21 cellular contexts compared by ENCODE assay signal in genomic region chr3:123821920-123822319, GRCh38.
DNase-seq lines count a peak whose midpoint lies in the region; ATAC-seq, FAIRE-seq and TF ChIP-seq lines count a peak whose summit lies in the region.
"Had no signal": no experiment of that assay in that cellular context is flagged by ENCODE, and none has a peak within 500 bp of the region (broad histone marks: within the 10 kb centered on the region; RNA-seq: fewer than 3 reads in every experiment).

No MANE protein-coding gene starts in this region.

- no peak for DNase-seq in SK-N-SH
- DNase-seq in OCI-M1 (lab: John Stamatoyannopoulos, UW) = peak; percentile 3
- DNase-seq in K562 (ENCODE audit: extremely low read depth in 1 of 4, low spot score in 3 of 4) = no peak
- no peak for DNase-seq in tibial artery
- DNase-seq in NOMO-1 treated with DMSO at 0.1 percent for 48 hours (lab: John Stamatoyannopoulos, UW; ENCODE audit: unreplicated experiment) = no peak
- DNase-seq: AML-193; Caco-2; CD4-positive, alpha-beta T cell; HCEC 1CT had no signal

- H3K36me3 ChIP-seq in SK-N-SH (replicated peaks in 1 of 2; ENCODE audit: control insufficient read depth in 1 of 2, insufficient read depth in 2 of 2, low read length in 1 of 2) (peaks cover 43 to 86% of the 10 kb centered on the region in 2 experiments), K562 (ENCODE audit: control insufficient read depth, insufficient read depth, low read length) (no peaks in the 10 kb centered on the region), tibial artery (peaks cover 0 to 13% (median 7%) of the 10 kb centered on the region in 3 donors)

- H4K20me1 ChIP-seq in SK-N-SH (ENCODE audit: insufficient read depth) (no peaks in the 10 kb centered on the region), K562 (replicated peaks; ENCODE audit: control insufficient read depth, insufficient read depth, low read length) (no peaks in the 10 kb centered on the region)

- no peak for TF ChIP-seq POLR2A in K562 (conservative IDR thresholded peaks at IDR 0.05)

- WGBS in SK-N-SH (ENCODE audit: low lambda C conversion rate) = 97% methylated on average over 1 of the region's 1 CpG
- WGBS in K562 (ENCODE audit: insufficient coverage, low coverage, missing lambda C conversion rate) = 0% methylated on average over 1 of the region's 1 CpG

- TF ChIP-seq RAD21 in SK-N-SH (IDR thresholded peaks at IDR 0.05; ENCODE audit: low read length) (no peak), K562 (CRISPR knock-in tag; conservative IDR thresholded peaks at IDR 0.05 in 1 of 2, IDR thresholded peaks at IDR 0.05 in 1 of 2) (no peak)

- FAIRE-seq in K562 (lab: Jason Lieb, UNC) = no peak
- FAIRE-seq: A549, D721Med, G401.6, GM12891, H54, HTR-8/SVneo had no signal

- no peaks in the 10 kb centered on the region for H3K27me3 ChIP-seq in SK-N-SH (ENCODE audit: insufficient read depth)
- no peaks in the 10 kb centered on the region for H3K27me3 ChIP-seq in K562 (ENCODE audit: control insufficient read depth in 2 of 2, insufficient read depth in 2 of 2, low read length in 2 of 2)
- H3K27me3 ChIP-seq in tibial artery = no peaks in the 10 kb centered on the region

- no peak overlapping the region for H3K4me2 ChIP-seq in SK-N-SH
- H3K4me2 ChIP-seq in K562 (ENCODE audit: insufficient read depth, low read length) = no peak overlapping the region
- H3K4me2 ChIP-seq: A549, GM23338 had no signal

- TF ChIP-seq CTCF in SK-N-SH (IDR thresholded peaks at IDR 0.05) = no peak
- no peak for TF ChIP-seq CTCF in K562 (IDR thresholded peaks at IDR 0.05 in 2 of 3, conservative IDR thresholded peaks at IDR 0.05 in 1 of 3; ENCODE audit: insufficient read depth in 2 of 3, low read depth in 1 of 3, low read length in 3 of 3)
- no peak for TF ChIP-seq CTCF in tibial artery (IDR thresholded peaks at IDR 0.05)

- H2AFZ ChIP-seq in SK-N-SH (ENCODE audit: low read depth) = no peak overlapping the region
- H2AFZ ChIP-seq in K562 (ENCODE audit: low read depth, low read length) = no peak overlapping the region
- H2AFZ ChIP-seq: GM23338 had no signal

- H3K79me2 ChIP-seq in SK-N-SH (ENCODE audit: insufficient read depth) (peaks cover 66% of the 10 kb centered on the region), K562 (ENCODE audit: control insufficient read depth, insufficient read depth, low read length) (no peaks in the 10 kb centered on the region)

- H3K9ac ChIP-seq in SK-N-SH (no peak overlapping the region), K562 (ENCODE audit: insufficient read depth in 1 of 2, low read depth in 2 of 2, low read length in 2 of 2) (no peak overlapping the region)

- H3K9me3 ChIP-seq in SK-N-SH (peaks cover 3% of the 10 kb centered on the region), K562 (replicated peaks; ENCODE audit: control insufficient read depth, insufficient read depth, low read depth, low read length) (no peaks in the 10 kb centered on the region), tibial artery (peaks cover 0 to 7% (median 0%) of the 10 kb centered on the region in 3 donors)

- BruUV-seq in K562 (replicated peaks; lab: Mats Ljungman, UMichigan) = no TSS peak

- TF ChIP-seq EP300 in SK-N-SH (IDR thresholded peaks at IDR 0.05; ENCODE audit: borderline replicate concordance in 1 of 2, low read depth in 1 of 2, low read length in 1 of 2) (no peak), K562 (IDR thresholded peaks at IDR 0.05; ENCODE audit: low read length) (no peak)

- intact Hi-C loops in K562 (cut with micrococcal nuclease) = no loop called here
- intact Hi-C loops in tibial artery (cut with DNase I; ENCODE audit: low total_unique reads) = no loop called here

- in situ Hi-C loops in K562 (cut with MboI) = no loop called here

- H3K4me3 ChIP-seq in SK-N-SH (ENCODE audit: low read depth in 2 of 2, low read length in 1 of 2) (no peak overlapping the region), K562 (no peak overlapping the region), tibial artery (no peak overlapping the region)
- H3K4me3 ChIP-seq: A549, GM23338 had no signal

- H3K4me1 ChIP-seq in SK-N-SH (ENCODE audit: control insufficient read depth in 1 of 2, insufficient read depth in 2 of 2, low read depth in 1 of 2, low read length in 1 of 2) (peaks cover 7 to 36% of the 10 kb centered on the region in 2 experiments; a peak in 3 of 4 replicates), K562 (replicated peaks in 1 of 2; ENCODE audit: control insufficient read depth in 2 of 2, insufficient read depth in 2 of 2, low read length in 2 of 2) (no peaks in the 10 kb centered on the region), tibial artery (peaks cover 0 to 21% (median 16%) of the 10 kb centered on the region in 4 donors)

- no peaks in the 10 kb centered on the region for H3K9me1 ChIP-seq in K562 (ENCODE audit: control insufficient read depth, insufficient read depth, low read length)

- ATAC-seq in SK-N-SH treated with all-trans-retinoic acid at 6 μM for 48 hours (no peak), K562 (no peak), GM19035 (IDR thresholded peaks at IDR 0.05; ENCODE audit: unreplicated experiment) (no peak)
- ATAC-seq: A549, GM23338 had no signal

- peaks cover 37% of the 10 kb centered on the region for H3F3A ChIP-seq in SK-N-SH (replicated peaks; ENCODE audit: insufficient read depth)

- POLR2A ChIA-PET in SK-N-SH (lab: Yijun Ruan, JAX) (no interaction called here), K562 (lab: Yijun Ruan, JAX) (no interaction called here)

- no peaks in the 10 kb centered on the region for H3K9me2 ChIP-seq in SK-N-SH

- H3K27ac ChIP-seq in SK-N-SH (ENCODE audit: low read depth in 2 of 2, low read length in 1 of 2) = peak overlapping the region in 1 of 2 experiments; percentile 46; a peak in 2 of 4 replicates
- no peak overlapping the region for H3K27ac ChIP-seq in K562 (ENCODE audit: extremely low read depth, low read depth, low read length)
- H3K27ac ChIP-seq in tibial artery = no peak overlapping the region
- H3K27ac ChIP-seq: 22Rv1, A549, C4-2B, HL-60 had no signal

- CTCF ChIA-PET in SK-N-SH (lab: Yijun Ruan, JAX) (no interaction called here), K562 (lab: Yijun Ruan, JAX; ENCODE audit: low intra/inter-chr PET ratio) (no interaction called here)

TF ChIP-seq in SK-N-SH, 30 proteins besides CTCF, POLR2A, EP300 and RAD21:
- TF ChIP-seq JUND (IDR thresholded peaks at IDR 0.05) = no peak
- no peak for TF ChIP-seq FOXJ3 (CRISPR knock-in tag; IDR thresholded peaks at IDR 0.05)
- no peak for TF ChIP-seq POLR2AphosphoS5 (IDR thresholded peaks at IDR 0.05; ENCODE audit: low read depth, low read length)
- no peak for TF ChIP-seq RXRA (IDR thresholded peaks at IDR 0.05; ENCODE audit: borderline replicate concordance, low read depth)
- peak; percentile 65; the same call in 1 of the 2 replicates for TF ChIP-seq NFIC (IDR thresholded peaks at IDR 0.05; ENCODE audit: borderline replicate concordance)

TF ChIP-seq in SK-N-SH treated with all-trans-retinoic acid at 6 μM for 48 hours, 23 proteins besides CTCF, POLR2A, EP300 and RAD21 (continues in another document):
- TF ChIP-seq BACH2 (CRISPR knock-in tag; IDR thresholded peaks at IDR 0.05; ENCODE audit: borderline replicate concordance) = no peak
- no peak for TF ChIP-seq ZNF70 (CRISPR knock-in tag; IDR thresholded peaks at IDR 0.05)
- no peak for TF ChIP-seq OSR1 (CRISPR knock-in tag; IDR thresholded peaks at IDR 0.05)
- TF ChIP-seq ESRRG (CRISPR knock-in tag; IDR thresholded peaks at IDR 0.05) = no peak
- no peak for TF ChIP-seq ZC3H10 (CRISPR knock-in tag; IDR thresholded peaks at IDR 0.05)
- TF ChIP-seq TCF4 (CRISPR knock-in tag; IDR thresholded peaks at IDR 0.05; ENCODE audit: borderline replicate concordance) = no peak
- no peak for TF ChIP-seq ZNF565 (CRISPR knock-in tag; conservative IDR thresholded peaks at IDR 0.05; ENCODE audit: low read depth)
- no peak for TF ChIP-seq SNAI2 (CRISPR knock-in tag; IDR thresholded peaks at IDR 0.05)

TF ChIP-seq in K562, 482 proteins besides CTCF, POLR2A, EP300 and RAD21:
- TF ChIP-seq KLF16 (IDR thresholded peaks at IDR 0.05) (no peak), SP2 (IDR thresholded peaks at IDR 0.05; ENCODE audit: extremely low read depth, low read depth, low read length, poor library complexity, severe bottlenecking) (no peak), NFE2 (IDR thresholded peaks at IDR 0.05; ENCODE audit: low read depth) (peak; percentile 27; the same call in 1 of the 2 replicates), ZNF3 (CRISPR knock-in tag; IDR thresholded peaks at IDR 0.05) (no peak), CHAMP1 (IDR thresholded peaks at IDR 0.05) (no peak), ZNF212 (CRISPR knock-in tag; IDR thresholded peaks at IDR 0.05) (no peak), NEUROD1 (IDR thresholded peaks at IDR 0.05; ENCODE audit: borderline replicate concordance, low read depth, low read length, partially characterized antibody) (no peak), ZNF764 (CRISPR knock-in tag; IDR thresholded peaks at IDR 0.05; ENCODE audit: low read depth) (no peak), NFIC (IDR thresholded peaks at IDR 0.05) (peak; percentile 72), ZNF830 (CRISPR knock-in tag; IDR thresholded peaks at IDR 0.05) (no peak)

Comparison
In these comparisons a context has a peak if more than half of its experiments do, and no peak if none do; other contexts are left out.
1. Of the 27 proteins assayed by ChIP-seq in both K562 and SK-N-SH: peak only in K562: none; only in SK-N-SH: none; in both: NFIC; in neither: 26.